8 cellular contexts compared by ENCODE assay signal in the genomic region with DNA sequence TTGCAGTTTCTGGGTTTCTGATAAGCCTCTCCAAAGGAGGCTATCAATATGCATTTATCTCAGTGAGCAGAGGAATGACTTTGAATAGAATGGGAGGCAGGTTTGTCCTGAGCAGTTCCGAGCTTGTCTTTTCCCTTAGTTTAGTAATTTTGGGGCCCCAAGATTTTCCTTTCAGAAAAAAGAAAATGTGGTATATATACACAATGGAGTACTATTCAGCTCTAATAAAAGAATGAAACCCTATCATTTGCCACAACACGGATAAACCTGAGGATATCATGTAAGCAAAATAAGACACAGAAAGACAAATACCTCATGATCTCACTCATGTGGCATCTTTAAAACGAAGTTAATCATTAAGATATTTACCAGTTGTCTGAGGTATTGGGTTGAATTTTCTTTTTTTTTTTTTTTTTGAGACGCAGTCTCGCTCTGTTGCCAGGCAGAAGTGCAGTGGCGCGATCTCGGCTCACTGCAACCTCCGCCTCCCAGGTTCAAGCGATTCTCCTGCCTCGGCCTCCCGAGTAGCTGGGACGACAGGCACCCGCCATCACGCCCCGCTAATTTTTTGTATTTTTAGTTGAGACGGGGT. TPM values are rescaled to one million over a fixed set of nuclear protein-coding genes. Genes with fewer than 3 reads are reported as not detected.
DNase-seq lines count a peak whose midpoint lies in the region; ATAC-seq lines count a peak whose summit lies in the region.

No MANE protein-coding gene starts in this region.

- H3K27me3 ChIP-seq in layer of hippocampus (ENCODE audit: control insufficient read depth, insufficient read depth, low read length): no peaks in the 10 kb centered on the region

- DNase-seq in astrocyte of the hippocampus (ENCODE audit: low read depth, low spot score): peak; percentile 33
- DNase-seq in middle frontal gyrus (ENCODE audit: extremely low spot score, low spot score): no peak
- no peak for DNase-seq in NOMO-1 treated with dmso at 0.1 percent for 144 hours (lab: John Stamatoyannopoulos, UW; ENCODE audit: unreplicated experiment)
- no peak for DNase-seq in hepatic stellate cell (ENCODE audit: low spot score)

- ATAC-seq in GM19395 (IDR thresholded peaks at IDR 0.05; ENCODE audit: unreplicated experiment) (peak; percentile 37), HG03521 (IDR thresholded peaks at IDR 0.05; ENCODE audit: unreplicated experiment) (peak; percentile 21)

- peak overlapping the region; percentile 79 for H3K27ac ChIP-seq in layer of hippocampus (ENCODE audit: low read depth, low read length)
- H3K27ac ChIP-seq in temporal lobe (ENCODE audit: low read depth, low read length): peak overlapping the region; percentile 69

RNA-seq across cellular contexts. Expression of a gene that starts 0.5 kb away (rescaled TPM):
- 43.0 TPM for total RNA-seq in temporal lobe

RNA-seq across cellular contexts. Expression of a gene that starts 0.6 kb away (rescaled TPM):
- total RNA-seq in temporal lobe: 19.9 TPM
